8 cellular contexts compared by ENCODE assay signal in genomic region chr4:53591372-53591892, GRCh38. TPM values are rescaled to one million over a fixed set of nuclear protein-coding genes. Genes with fewer than 3 reads are reported as not detected.
DNase-seq lines count a peak whose midpoint lies in the region; ATAC-seq and TF ChIP-seq lines count a peak whose summit lies in the region.

TSS of gene LNX1 (minus strand) at chr4:53591486. CDS start at chr4:53574002, 17,484 bp downstream.

- CTCF ChIA-PET in CD4-positive, alpha-beta T cell (lab: Charles Lee): no interaction called here

- H3K27me3 Mint-ChIP-seq in endodermal cell (ENCODE audit: insufficient read depth): no peaks in the 10 kb centered on the region
- peaks cover 25 to 38% of the 10 kb centered on the region in 2 donors for H3K27me3 Mint-ChIP-seq in natural killer cell (ENCODE audit: low read depth in 2 of 2)
- peaks cover 63% of the 10 kb centered on the region for H3K27me3 Mint-ChIP-seq in CD4-positive, alpha-beta T cell

- no peaks in the 10 kb centered on the region for H3K9me3 ChIP-seq in endodermal cell (ENCODE audit: control insufficient read depth, low read length)
- no peaks in the 10 kb centered on the region for H3K9me3 ChIP-seq in CD4-positive, alpha-beta T cell (ENCODE audit: control insufficient read depth, low read length)

- TF ChIP-seq CTCF in GM06990 (IDR thresholded peaks at IDR 0.05; ENCODE audit: insufficient read depth, low read length, poor library complexity, severe bottlenecking) (no peak), endodermal cell (conservative IDR thresholded peaks at IDR 0.05) (peak; percentile 50), natural killer cell (IDR thresholded peaks at IDR 0.05) (no peak)
- no peak for TF ChIP-seq CTCF in CD4-positive, alpha-beta T cell (IDR thresholded peaks at IDR 0.05)

- intact Hi-C loops in natural killer cell (cut with micrococcal nuclease): no loop called here
- intact Hi-C loops in CD4-positive, alpha-beta T cell (cut with DNase I, micrococcal nuclease): no loop called here

- H3K9me3 Mint-ChIP-seq in endodermal cell (no peaks in the 10 kb centered on the region), natural killer cell (no peaks in the 10 kb centered on the region)
- H3K9me3 Mint-ChIP-seq in CD4-positive, alpha-beta T cell: no peaks in the 10 kb centered on the region

- peak within 1 kb of the TSS; percentile 94 for H3K27ac Mint-ChIP-seq in endodermal cell
- H3K27ac Mint-ChIP-seq in natural killer cell: no peak within 1 kb of the TSS
- no peak within 1 kb of the TSS for H3K27ac Mint-ChIP-seq in CD4-positive, alpha-beta T cell

- H3K4me3 ChIP-seq in GM06990 (replicated peaks; ENCODE audit: low read depth, low read length) (peak within 1 kb of the TSS; percentile 2; the same call in 1 of the 2 replicates), endodermal cell (ENCODE audit: low read length) (peak within 1 kb of the TSS; percentile 74)

- 53 to 70% methylated on average over 12 to 13 of the region's 13 CpGs for WGBS in endodermal cell (ENCODE audit: insufficient coverage in 1 of 2, insufficient read length in 1 of 2), 2 experiments

- peaks cover 35% of the 10 kb centered on the region for H3K4me1 Mint-ChIP-seq in endodermal cell
- peaks cover 0 to 13% of the 10 kb centered on the region in 2 donors for H3K4me1 Mint-ChIP-seq in natural killer cell
- peaks cover 6% of the 10 kb centered on the region for H3K4me1 Mint-ChIP-seq in CD4-positive, alpha-beta T cell (ENCODE audit: low read depth)

- H3K36me3 ChIP-seq in GM06990 (ENCODE audit: control insufficient read depth, insufficient read depth, low read length): no peaks in the 10 kb centered on the region
- no peaks in the 10 kb centered on the region for H3K36me3 ChIP-seq in endodermal cell (ENCODE audit: control insufficient read depth, insufficient read depth, low read length)

- ATAC-seq in natural killer cell: no peak
- no peak for ATAC-seq in CD4-positive, alpha-beta T cell (ENCODE audit: poor library complexity)

- H3K27me3 ChIP-seq in GM06990 (replicated peaks; ENCODE audit: control insufficient read depth, insufficient read depth, low read length): no peaks in the 10 kb centered on the region
- H3K27me3 ChIP-seq in endodermal cell (ENCODE audit: control insufficient read depth, insufficient read depth, low read length, poor library complexity, severe bottlenecking): no peaks in the 10 kb centered on the region
- peaks cover 20% of the 10 kb centered on the region for H3K27me3 ChIP-seq in CD4-positive, alpha-beta T cell (ENCODE audit: control insufficient read depth, insufficient read depth, low read length)

- H3K27ac ChIP-seq in endodermal cell (ENCODE audit: low read depth, low read length): no peak within 1 kb of the TSS
- H3K27ac ChIP-seq in CD4-positive, alpha-beta T cell (ENCODE audit: low read depth, low read length): no peak within 1 kb of the TSS

- peaks cover 10% of the 10 kb centered on the region for H3K4me1 ChIP-seq in endodermal cell (ENCODE audit: control insufficient read depth, insufficient read depth, low read length)

- POLR2A ChIA-PET in CD4-positive, alpha-beta T cell (lab: Charles Lee): no interaction called here

- no peak for DNase-seq in GM06990 (ENCODE audit: extremely low read depth, insufficient read length)
- peak; percentile 95 for DNase-seq in NCI-H2029 (lab: John Stamatoyannopoulos, UW)
- DNase-seq in endodermal cell: peak; percentile 96
- no peak for DNase-seq in natural killer cell
- DNase-seq in D341Med (ENCODE audit: low spot score): no peak
- no peak for DNase-seq in stimulated activated CD4-positive, alpha-beta T cell treated with anti-CD3 and anti-CD28 coated beads, Interleukin-12 subunit alpha, Interleukin-12 subunit beta, amount 100 ng/mL, for 4 hours
- DNase-seq in CD4-positive, alpha-beta T cell: no peak
- no peak for DNase-seq in NCI-H187 treated with DMSO at 0.1 percent for 48 hours (lab: John Stamatoyannopoulos, UW)

- no peak within 1 kb of the TSS for H3K9ac ChIP-seq in endodermal cell (ENCODE audit: extremely low read depth, low read length, poor library complexity, severe bottlenecking)

- peak within 1 kb of the TSS; percentile 61 for H3K4me3 Mint-ChIP-seq in endodermal cell
- peak within 1 kb of the TSS; percentile 40 for H3K4me3 Mint-ChIP-seq in natural killer cell
- H3K4me3 Mint-ChIP-seq in CD4-positive, alpha-beta T cell: no peak within 1 kb of the TSS

- H3K36me3 Mint-ChIP-seq in endodermal cell (ENCODE audit: low read depth) (no peaks in the 10 kb centered on the region), natural killer cell (no peaks in the 10 kb centered on the region)
- no peaks in the 10 kb centered on the region for H3K36me3 Mint-ChIP-seq in CD4-positive, alpha-beta T cell (ENCODE audit: low read depth)

RNA-seq across cellular contexts. Expression of gene LNX1, which starts in this region (rescaled TPM):
- 1 to 10 TPM; 4.4 to 5.4 TPM for total RNA-seq in endodermal cell
- polyA plus RNA-seq in endodermal cell (2013, experiment 1 of 2): 1.4 TPM
- polyA plus RNA-seq in endodermal cell (2013, experiment 2 of 2): 0.99 TPM
- not detected for total RNA-seq in natural killer cell
- not detected for total RNA-seq in CD4-positive, alpha-beta T cell

Comparison
In these comparisons a context has a peak if more than half of its experiments do, and no peak if none do; other contexts are left out.
1. RNA of gene LNX1 (total RNA-seq): 4.4 to 5.4 TPM in endodermal cell; not detected in CD4-positive, alpha-beta T cell and not detected in natural killer cell; every median in the first group is over 4 times any median in the second.
2. DNase-seq: peak in NCI-H2029 (single experiment) and endodermal cell (single experiment); none in GM06990 (single experiment), natural killer cell (single experiment), D341Med (single experiment), stimulated activated CD4-positive, alpha-beta T cell treated with anti-CD3 and anti-CD28 coated beads, Interleukin-12 subunit alpha, Interleukin-12 subunit beta, amount 100 ng/mL, for 4 hours (single experiment), CD4-positive, alpha-beta T cell (0 of 10) and NCI-H187 treated with DMSO at 0.1 percent for 48 hours (single experiment).